In the genomic region with DNA sequence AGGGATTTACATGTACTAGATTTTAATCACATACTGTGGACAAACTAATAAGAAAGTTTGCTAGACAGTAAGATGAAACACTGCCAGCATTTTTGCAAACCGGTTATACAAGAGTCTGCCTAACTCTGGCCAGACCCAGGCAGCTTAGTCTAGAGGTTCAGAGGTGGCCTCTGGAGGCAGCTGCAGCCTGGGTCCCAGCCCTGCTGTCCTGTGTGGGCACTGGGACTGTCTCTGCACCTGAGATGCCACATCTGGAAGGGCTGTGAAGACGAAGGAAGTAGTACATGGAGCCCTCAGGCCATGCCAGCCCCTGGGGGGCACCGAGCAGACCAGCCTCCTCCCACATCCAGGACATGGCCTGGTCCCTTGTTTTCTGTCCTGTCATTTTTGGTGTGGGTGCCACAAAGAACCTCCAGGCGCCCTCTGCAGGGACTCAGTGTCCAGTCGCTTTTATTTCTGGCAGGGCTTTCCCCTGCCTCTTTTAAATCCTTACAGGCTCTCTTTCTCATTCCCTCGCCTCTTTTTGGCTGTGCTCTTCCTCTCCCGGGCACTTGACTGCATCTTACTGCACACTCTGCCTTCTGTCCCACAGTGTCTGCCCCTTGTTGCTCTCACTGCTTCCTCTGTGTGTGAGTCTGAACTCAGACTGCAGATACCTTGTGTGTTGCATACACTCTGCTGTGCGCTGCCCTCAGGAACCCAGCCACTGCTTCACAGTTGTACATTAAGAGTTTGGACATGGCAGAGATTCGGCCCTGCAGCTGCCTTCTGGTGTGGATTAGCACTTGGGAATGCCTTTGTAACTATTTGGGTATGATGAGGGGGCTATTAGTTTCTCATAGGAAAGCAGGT, we compare ENCODE assay signal across 1 cellular context.
TF ChIP-seq lines count a peak whose summit lies in the region.

No MANE protein-coding gene starts in this region.

TF ChIP-seq in HepG2, 621 proteins besides CTCF, POLR2A, EP300 and RAD21 (continued from another document and continues in another):
- TF ChIP-seq, protein P1, sequence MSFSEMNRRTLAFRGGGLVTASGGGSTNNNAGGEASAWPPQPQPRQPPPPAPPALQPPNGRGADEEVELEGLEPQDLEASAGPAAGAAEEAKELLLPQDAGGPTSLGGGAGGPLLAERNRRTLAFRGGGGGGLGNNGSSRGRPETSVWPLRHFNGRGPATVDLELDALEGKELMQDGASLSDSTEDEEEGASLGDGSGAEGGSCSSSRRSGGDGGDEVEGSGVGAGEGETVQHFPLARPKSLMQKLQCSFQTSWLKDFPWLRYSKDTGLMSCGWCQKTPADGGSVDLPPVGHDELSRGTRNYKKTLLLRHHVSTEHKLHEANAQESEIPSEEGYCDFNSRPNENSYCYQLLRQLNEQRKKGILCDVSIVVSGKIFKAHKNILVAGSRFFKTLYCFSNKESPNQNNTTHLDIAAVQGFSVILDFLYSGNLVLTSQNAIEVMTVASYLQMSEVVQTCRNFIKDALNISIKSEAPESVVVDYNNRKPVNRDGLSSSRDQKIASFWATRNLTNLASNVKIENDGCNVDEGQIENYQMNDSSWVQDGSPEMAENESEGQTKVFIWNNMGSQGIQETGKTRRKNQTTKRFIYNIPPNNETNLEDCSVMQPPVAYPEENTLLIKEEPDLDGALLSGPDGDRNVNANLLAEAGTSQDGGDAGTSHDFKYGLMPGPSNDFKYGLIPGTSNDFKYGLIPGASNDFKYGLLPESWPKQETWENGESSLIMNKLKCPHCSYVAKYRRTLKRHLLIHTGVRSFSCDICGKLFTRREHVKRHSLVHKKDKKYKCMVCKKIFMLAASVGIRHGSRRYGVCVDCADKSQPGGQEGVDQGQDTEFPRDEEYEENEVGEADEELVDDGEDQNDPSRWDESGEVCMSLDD (CRISPR knock-in tag; IDR thresholded peaks at IDR 0.05; ENCODE audit: borderline replicate concordance) = no peak
- TF ChIP-seq ZNF891 (CRISPR knock-in tag; IDR thresholded peaks at IDR 0.05) = peak; percentile 53; the same call in 1 of the 2 replicates
- TF ChIP-seq, protein P2, sequence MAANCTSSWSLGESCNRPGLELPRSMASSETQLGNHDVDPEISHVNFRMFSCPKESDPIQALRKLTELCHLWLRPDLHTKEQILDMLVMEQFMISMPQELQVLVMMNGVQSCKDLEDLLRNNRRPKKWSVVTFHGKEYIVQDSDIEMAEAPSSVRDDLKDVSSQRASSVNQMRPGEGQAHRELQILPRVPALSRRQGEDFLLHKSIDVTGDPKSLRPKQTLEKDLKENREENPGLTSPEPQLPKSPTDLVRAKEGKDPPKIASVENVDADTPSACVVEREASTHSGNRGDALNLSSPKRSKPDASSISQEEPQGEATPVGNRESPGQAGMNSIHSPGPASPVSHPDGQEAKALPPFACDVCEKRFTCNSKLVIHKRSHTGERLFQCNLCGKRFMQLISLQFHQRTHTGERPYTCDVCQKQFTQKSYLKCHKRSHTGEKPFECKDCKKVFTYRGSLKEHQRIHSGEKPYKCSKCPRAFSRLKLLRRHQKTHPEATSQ (CRISPR knock-in tag; IDR thresholded peaks at IDR 0.05; ENCODE audit: borderline replicate concordance) = no peak
- TF ChIP-seq ATF7 (IDR thresholded peaks at IDR 0.05) = no peak
- TF ChIP-seq ATF7 (CRISPR knock-in tag; IDR thresholded peaks at IDR 0.05) = no peak
- TF ChIP-seq ZFYVE20 (CRISPR knock-in tag; IDR thresholded peaks at IDR 0.05; ENCODE audit: borderline replicate concordance, low read depth) = no peak
- TF ChIP-seq, protein P3, sequence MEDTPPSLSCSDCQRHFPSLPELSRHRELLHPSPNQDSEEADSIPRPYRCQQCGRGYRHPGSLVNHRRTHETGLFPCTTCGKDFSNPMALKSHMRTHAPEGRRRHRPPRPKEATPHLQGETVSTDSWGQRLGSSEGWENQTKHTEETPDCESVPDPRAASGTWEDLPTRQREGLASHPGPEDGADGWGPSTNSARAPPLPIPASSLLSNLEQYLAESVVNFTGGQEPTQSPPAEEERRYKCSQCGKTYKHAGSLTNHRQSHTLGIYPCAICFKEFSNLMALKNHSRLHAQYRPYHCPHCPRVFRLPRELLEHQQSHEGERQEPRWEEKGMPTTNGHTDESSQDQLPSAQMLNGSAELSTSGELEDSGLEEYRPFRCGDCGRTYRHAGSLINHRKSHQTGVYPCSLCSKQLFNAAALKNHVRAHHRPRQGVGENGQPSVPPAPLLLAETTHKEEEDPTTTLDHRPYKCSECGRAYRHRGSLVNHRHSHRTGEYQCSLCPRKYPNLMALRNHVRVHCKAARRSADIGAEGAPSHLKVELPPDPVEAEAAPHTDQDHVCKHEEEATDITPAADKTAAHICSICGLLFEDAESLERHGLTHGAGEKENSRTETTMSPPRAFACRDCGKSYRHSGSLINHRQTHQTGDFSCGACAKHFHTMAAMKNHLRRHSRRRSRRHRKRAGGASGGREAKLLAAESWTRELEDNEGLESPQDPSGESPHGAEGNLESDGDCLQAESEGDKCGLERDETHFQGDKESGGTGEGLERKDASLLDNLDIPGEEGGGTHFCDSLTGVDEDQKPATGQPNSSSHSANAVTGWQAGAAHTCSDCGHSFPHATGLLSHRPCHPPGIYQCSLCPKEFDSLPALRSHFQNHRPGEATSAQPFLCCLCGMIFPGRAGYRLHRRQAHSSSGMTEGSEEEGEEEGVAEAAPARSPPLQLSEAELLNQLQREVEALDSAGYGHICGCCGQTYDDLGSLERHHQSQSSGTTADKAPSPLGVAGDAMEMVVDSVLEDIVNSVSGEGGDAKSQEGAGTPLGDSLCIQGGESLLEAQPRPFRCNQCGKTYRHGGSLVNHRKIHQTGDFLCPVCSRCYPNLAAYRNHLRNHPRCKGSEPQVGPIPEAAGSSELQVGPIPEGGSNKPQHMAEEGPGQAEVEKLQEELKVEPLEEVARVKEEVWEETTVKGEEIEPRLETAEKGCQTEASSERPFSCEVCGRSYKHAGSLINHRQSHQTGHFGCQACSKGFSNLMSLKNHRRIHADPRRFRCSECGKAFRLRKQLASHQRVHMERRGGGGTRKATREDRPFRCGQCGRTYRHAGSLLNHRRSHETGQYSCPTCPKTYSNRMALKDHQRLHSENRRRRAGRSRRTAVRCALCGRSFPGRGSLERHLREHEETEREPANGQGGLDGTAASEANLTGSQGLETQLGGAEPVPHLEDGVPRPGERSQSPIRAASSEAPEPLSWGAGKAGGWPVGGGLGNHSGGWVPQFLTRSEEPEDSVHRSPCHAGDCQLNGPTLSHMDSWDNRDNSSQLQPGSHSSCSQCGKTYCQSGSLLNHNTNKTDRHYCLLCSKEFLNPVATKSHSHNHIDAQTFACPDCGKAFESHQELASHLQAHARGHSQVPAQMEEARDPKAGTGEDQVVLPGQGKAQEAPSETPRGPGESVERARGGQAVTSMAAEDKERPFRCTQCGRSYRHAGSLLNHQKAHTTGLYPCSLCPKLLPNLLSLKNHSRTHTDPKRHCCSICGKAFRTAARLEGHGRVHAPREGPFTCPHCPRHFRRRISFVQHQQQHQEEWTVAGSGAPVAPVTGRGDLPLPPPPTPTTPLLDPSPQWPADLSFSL (CRISPR knock-in tag; IDR thresholded peaks at IDR 0.05) = no peak
- TF ChIP-seq ZMYM3 (CRISPR knock-in tag; IDR thresholded peaks at IDR 0.05) = no peak
- TF ChIP-seq ZNF350 (CRISPR knock-in tag; IDR thresholded peaks at IDR 0.05; ENCODE audit: borderline replicate concordance, low read depth) = 0 out of 2 replicates have a peak, but pooled peaks have one; percentile 50
- TF ChIP-seq ZNF138 (CRISPR knock-in tag; IDR thresholded peaks at IDR 0.05; ENCODE audit: low read depth) = 0 out of 2 replicates have a peak, but pooled peaks have one; percentile 19
- TF ChIP-seq BHLHE40 (IDR thresholded peaks at IDR 0.05; ENCODE audit: low read length) = no peak
- TF ChIP-seq KLF13 (CRISPR knock-in tag; IDR thresholded peaks at IDR 0.05) = no peak
- TF ChIP-seq ZFP82 (CRISPR knock-in tag; IDR thresholded peaks at IDR 0.05; ENCODE audit: borderline replicate concordance) = no peak
- TF ChIP-seq, protein P4, sequence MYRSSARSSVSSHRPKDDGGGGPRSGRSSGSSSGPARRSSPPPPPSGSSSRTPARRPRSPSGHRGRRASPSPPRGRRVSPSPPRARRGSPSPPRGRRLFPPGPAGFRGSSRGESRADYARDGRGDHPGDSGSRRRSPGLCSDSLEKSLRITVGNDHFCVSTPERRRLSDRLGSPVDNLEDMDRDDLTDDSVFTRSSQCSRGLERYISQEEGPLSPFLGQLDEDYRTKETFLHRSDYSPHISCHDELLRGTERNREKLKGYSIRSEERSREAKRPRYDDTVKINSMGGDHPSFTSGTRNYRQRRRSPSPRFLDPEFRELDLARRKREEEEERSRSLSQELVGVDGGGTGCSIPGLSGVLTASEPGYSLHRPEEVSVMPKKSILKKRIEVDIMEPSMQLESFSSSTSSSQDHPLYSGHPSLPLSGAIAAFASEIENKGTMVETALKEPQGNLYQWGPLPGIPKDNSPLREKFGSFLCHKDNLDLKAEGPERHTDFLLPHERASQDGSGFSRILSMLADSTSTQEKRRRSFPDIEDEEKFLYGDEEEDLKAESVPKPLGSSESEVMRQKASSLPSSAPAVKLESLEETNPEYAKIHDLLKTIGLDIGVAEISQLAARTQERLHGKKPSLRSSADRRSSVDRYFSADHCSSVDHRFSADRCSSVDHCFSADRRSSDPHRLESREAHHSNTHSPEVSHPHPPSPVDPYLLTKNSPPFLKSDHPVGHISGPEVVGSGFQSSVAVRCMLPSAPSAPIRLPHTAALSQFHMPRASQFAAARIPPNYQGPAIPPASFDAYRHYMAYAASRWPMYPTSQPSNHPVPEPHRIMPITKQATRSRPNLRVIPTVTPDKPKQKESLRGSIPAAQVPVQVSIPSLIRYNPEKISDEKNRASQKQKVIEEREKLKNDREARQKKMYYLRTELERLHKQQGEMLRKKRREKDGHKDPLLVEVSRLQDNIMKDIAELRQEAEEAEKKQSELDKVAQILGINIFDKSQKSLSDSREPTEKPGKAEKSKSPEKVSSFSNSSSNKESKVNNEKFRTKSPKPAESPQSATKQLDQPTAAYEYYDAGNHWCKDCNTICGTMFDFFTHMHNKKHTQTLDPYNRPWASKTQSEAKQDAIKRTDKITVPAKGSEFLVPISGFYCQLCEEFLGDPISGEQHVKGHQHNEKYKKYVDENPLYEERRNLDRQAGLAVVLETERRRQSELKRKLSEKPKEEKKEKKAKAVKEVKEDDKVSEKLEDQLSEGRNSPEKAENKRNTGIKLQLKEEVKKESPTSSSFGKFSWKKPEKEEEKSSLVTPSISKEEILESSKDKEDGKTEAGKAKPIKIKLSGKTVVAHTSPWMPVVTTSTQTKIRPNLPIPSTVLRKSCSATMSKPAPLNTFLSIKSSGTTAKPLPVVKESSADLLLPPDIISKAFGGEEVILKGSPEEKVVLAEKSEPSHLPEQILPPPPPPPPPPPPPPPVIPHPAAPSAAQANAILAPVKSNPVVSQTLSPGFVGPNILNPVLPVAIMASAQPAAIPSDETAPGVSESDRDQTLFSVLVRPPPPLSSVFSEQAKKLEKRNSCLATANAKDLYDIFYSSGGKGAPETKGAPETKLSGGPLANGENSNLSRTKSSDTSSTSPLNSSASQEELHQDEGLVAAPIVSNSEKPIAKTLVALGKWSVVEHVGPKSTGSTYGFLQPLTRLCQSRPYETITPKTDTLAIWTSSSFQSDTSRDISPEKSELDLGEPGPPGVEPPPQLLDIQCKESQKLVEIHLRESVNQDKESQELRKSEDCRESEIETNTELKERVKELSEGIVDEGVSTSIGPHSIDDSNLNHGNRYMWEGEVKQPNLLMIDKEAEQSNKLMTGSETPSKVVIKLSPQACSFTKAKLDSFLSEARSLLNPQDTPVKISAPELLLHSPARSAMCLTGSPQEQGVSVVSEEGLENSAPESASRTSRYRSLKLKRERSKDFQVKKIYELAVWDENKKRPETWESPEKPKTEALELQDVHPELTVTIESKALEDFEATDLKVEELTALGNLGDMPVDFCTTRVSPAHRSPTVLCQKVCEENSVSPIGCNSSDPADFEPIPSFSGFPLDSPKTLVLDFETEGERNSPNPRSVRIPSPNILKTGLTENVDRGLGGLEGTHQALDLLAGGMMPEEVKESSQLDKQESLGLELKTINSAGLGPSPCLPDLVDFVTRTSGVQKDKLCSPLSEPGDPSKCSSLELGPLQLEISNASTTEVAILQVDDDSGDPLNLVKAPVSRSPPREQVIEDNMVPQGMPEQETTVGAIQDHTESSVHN (CRISPR knock-in tag; IDR thresholded peaks at IDR 0.05) = no peak
- no peak for TF ChIP-seq CREM (IDR thresholded peaks at IDR 0.05)
- no peak for TF ChIP-seq CREM (CRISPR knock-in tag; IDR thresholded peaks at IDR 0.05)
- TF ChIP-seq ZSCAN20 (CRISPR knock-in tag; IDR thresholded peaks at IDR 0.05; ENCODE audit: borderline replicate concordance) = 0 out of 2 replicates have a peak, but pooled peaks have one; percentile 9
- TF ChIP-seq, protein P5, sequence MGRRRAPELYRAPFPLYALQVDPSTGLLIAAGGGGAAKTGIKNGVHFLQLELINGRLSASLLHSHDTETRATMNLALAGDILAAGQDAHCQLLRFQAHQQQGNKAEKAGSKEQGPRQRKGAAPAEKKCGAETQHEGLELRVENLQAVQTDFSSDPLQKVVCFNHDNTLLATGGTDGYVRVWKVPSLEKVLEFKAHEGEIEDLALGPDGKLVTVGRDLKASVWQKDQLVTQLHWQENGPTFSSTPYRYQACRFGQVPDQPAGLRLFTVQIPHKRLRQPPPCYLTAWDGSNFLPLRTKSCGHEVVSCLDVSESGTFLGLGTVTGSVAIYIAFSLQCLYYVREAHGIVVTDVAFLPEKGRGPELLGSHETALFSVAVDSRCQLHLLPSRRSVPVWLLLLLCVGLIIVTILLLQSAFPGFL (CRISPR knock-in tag; IDR thresholded peaks at IDR 0.05) = no peak
- TF ChIP-seq ZNF331 (CRISPR knock-in tag; IDR thresholded peaks at IDR 0.05) = no peak
- no peak for TF ChIP-seq HDAC1 (CRISPR knock-in tag; IDR thresholded peaks at IDR 0.05)
- TF ChIP-seq, protein P6, sequence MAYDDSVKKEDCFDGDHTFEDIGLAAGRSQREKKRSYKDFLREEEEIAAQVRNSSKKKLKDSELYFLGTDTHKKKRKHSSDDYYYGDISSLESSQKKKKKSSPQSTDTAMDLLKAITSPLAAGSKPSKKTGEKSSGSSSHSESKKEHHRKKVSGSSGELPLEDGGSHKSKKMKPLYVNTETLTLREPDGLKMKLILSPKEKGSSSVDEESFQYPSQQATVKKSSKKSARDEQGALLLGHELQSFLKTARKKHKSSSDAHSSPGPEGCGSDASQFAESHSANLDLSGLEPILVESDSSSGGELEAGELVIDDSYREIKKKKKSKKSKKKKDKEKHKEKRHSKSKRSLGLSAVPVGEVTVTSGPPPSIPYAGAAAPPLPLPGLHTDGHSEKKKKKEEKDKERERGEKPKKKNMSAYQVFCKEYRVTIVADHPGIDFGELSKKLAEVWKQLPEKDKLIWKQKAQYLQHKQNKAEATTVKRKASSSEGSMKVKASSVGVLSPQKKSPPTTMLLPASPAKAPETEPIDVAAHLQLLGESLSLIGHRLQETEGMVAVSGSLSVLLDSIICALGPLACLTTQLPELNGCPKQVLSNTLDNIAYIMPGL (CRISPR knock-in tag; IDR thresholded peaks at IDR 0.05; ENCODE audit: borderline replicate concordance in 1 of 2, low read depth in 1 of 2) = peak in 1 of 2 experiments; percentile 54; a peak in 1 of 4 replicates
- TF ChIP-seq, protein P7, sequence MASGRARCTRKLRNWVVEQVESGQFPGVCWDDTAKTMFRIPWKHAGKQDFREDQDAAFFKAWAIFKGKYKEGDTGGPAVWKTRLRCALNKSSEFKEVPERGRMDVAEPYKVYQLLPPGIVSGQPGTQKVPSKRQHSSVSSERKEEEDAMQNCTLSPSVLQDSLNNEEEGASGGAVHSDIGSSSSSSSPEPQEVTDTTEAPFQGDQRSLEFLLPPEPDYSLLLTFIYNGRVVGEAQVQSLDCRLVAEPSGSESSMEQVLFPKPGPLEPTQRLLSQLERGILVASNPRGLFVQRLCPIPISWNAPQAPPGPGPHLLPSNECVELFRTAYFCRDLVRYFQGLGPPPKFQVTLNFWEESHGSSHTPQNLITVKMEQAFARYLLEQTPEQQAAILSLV (CRISPR knock-in tag; IDR thresholded peaks at IDR 0.05; ENCODE audit: borderline replicate concordance) = no peak
- 0 out of 2 replicates have a peak, but pooled peaks have one; percentile 36 for TF ChIP-seq ZNF746 (CRISPR knock-in tag; IDR thresholded peaks at IDR 0.05)
- TF ChIP-seq NFKB2 (CRISPR knock-in tag; IDR thresholded peaks at IDR 0.05; ENCODE audit: borderline replicate concordance) = peak; percentile 67; the same call in 1 of the 2 replicates
